ENCODE assay signal across 8 cellular contexts in the genomic region with DNA sequence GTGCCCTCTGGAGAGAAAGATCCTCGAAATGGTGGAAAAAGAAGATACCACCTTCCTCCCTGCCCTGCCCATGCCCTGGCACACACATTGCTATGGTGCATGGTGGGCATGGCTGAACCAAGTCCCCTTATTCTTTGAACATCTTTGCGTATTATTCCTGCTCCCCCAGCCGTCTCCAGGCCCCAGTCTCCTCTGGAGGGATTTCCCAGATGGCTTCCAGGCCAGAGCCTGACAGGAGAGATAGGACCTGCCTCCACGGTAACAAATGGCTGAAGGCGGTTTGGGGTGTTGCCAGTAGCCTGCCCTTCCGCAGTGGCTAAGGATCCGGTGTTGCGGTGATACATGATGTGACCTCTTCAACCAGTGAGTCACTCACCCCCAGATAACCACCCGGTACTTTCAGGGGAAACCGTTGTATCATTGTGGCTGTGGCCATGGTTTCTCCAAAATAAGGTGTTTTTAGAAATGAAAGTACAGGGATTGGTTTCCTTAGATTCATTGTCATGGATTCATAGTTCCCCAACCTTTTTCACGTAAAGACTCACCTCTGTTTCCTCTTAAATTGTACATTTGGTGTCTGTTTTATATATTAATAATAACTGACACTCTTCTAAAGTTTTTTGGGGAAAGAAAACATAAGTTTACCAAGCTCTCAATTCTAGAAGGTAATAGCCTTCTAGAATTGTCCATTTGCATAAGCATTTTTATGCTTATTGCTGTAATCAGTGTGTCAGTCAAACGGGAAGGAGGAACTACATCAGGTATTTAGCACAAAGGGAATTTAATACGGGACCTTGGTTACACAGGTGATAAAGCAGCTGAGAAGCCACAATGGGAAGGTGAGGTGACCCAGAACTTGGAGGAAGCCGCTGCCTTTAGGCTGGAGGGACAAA. TPM values are rescaled to one million over a fixed set of nuclear protein-coding genes. Genes with fewer than 3 reads are reported as not detected.
DNase-seq lines count a peak whose midpoint lies in the region; ATAC-seq and TF ChIP-seq lines count a peak whose summit lies in the region.

No MANE protein-coding gene starts in this region.

- in situ Hi-C loops in GM13977 (cut with MboI; ENCODE audit: low pct_unique_long_range_greater_than_20kb, low sequenced_read_pairs, unreplicated experiment): loop anchor here (10.0 kb wide), 1 partner anchor 83 kb away; no protein-coding TSS in a partner anchor

- no peak overlapping the region for H3K4me3 ChIP-seq in skeletal muscle cell (ENCODE audit: low read depth, low read length)

- DNase-seq in GM13977 (ENCODE audit: low spot score) (peak; percentile 57), NCI-H774 (lab: John Stamatoyannopoulos, UW) (peak; percentile 36), foreskin keratinocyte (peak; percentile 86 to 91), skeletal muscle cell (ENCODE audit: low read depth) (peak; percentile 66), NCI-H748 treated with DMSO at 0.1 percent for 48 hours (lab: John Stamatoyannopoulos, UW) (no peak), NCI-H2227 treated with DMSO at 0.1 percent for 48 hours (lab: John Stamatoyannopoulos, UW) (no peak)
- peak in 2 of 3 experiments; percentile 60 to 61 for DNase-seq in activated CD8-positive, alpha-beta memory T cell treated with anti-CD3 and anti-CD28 coated beads for 48 hours (ENCODE audit: low read depth in 2 of 3, low spot score in 2 of 3)

- peak overlapping the region; percentile 82 for H3K27ac ChIP-seq in foreskin keratinocyte

- TF ChIP-seq CTCF in GM13977 (IDR thresholded peaks at IDR 0.05; ENCODE audit: extremely low read depth, insufficient read depth, missing control alignments) (no peak), foreskin keratinocyte (conservative IDR thresholded peaks at IDR 0.05) (no peak)

- no peaks in the 10 kb centered on the region for H3K27me3 ChIP-seq in foreskin keratinocyte

- ATAC-seq in HG02642 (IDR thresholded peaks at IDR 0.05; ENCODE audit: poor library complexity, unreplicated experiment) (peak; percentile 69), foreskin keratinocyte (peak; percentile 81)

- peaks cover 60% of the 10 kb centered on the region for H3K4me1 ChIP-seq in foreskin keratinocyte

RNA-seq across cellular contexts. Expression of gene SMAD3, which starts 25.9 kb away (rescaled TPM):
- total RNA-seq in foreskin keratinocyte: 49.9 and 57.4 TPM in 2 replicates
- polyA plus RNA-seq in foreskin keratinocyte: 27.2 and 29.4 TPM in 2 replicates

Comparison
In these comparisons a context has a peak if more than half of its experiments do, and no peak if none do; other contexts are left out.
1. DNase-seq: peak in GM13977 (single experiment), NCI-H774 (single experiment), activated CD8-positive, alpha-beta memory T cell treated with anti-CD3 and anti-CD28 coated beads for 48 hours (2 of 3), foreskin keratinocyte (2 of 2) and skeletal muscle cell (single experiment); none in NCI-H748 treated with DMSO at 0.1 percent for 48 hours (single experiment) and NCI-H2227 treated with DMSO at 0.1 percent for 48 hours (single experiment).